1 cellular context compared by ENCODE assay signal in the genomic region with DNA sequence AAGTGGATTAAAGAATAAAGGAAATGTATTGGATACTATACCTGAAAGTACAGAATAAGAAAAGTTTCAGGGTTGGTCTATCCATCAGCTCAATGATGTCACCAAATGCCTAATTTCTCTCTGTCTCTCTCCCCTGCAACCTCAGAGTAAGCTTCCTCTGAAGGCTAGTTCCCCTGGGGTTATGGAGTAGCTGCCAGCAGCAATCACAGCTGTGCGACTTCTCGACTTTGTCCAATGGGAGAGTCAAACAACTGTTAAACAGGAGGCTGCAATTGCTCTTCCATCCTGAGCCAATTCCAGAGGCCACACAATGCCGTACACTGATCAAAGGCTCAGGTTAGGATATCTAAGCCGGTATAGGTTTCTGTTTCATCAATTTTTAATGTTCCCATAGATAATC.
TF ChIP-seq lines count a peak whose summit lies in the region.

No MANE protein-coding gene starts in this region.

TF ChIP-seq in GM23338, 12 proteins besides CTCF, POLR2A, EP300 and RAD21 (continued from another document):
- TF ChIP-seq, protein P1, sequence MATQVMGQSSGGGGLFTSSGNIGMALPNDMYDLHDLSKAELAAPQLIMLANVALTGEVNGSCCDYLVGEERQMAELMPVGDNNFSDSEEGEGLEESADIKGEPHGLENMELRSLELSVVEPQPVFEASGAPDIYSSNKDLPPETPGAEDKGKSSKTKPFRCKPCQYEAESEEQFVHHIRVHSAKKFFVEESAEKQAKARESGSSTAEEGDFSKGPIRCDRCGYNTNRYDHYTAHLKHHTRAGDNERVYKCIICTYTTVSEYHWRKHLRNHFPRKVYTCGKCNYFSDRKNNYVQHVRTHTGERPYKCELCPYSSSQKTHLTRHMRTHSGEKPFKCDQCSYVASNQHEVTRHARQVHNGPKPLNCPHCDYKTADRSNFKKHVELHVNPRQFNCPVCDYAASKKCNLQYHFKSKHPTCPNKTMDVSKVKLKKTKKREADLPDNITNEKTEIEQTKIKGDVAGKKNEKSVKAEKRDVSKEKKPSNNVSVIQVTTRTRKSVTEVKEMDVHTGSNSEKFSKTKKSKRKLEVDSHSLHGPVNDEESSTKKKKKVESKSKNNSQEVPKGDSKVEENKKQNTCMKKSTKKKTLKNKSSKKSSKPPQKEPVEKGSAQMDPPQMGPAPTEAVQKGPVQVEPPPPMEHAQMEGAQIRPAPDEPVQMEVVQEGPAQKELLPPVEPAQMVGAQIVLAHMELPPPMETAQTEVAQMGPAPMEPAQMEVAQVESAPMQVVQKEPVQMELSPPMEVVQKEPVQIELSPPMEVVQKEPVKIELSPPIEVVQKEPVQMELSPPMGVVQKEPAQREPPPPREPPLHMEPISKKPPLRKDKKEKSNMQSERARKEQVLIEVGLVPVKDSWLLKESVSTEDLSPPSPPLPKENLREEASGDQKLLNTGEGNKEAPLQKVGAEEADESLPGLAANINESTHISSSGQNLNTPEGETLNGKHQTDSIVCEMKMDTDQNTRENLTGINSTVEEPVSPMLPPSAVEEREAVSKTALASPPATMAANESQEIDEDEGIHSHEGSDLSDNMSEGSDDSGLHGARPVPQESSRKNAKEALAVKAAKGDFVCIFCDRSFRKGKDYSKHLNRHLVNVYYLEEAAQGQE (IDR thresholded peaks at IDR 0.05; ENCODE audit: unreplicated experiment) = no peak
TF ChIP-seq in GM23338: peak in this region for 0.
